Comparison of ENCODE assay signal across 1 cellular context in the genomic region with DNA sequence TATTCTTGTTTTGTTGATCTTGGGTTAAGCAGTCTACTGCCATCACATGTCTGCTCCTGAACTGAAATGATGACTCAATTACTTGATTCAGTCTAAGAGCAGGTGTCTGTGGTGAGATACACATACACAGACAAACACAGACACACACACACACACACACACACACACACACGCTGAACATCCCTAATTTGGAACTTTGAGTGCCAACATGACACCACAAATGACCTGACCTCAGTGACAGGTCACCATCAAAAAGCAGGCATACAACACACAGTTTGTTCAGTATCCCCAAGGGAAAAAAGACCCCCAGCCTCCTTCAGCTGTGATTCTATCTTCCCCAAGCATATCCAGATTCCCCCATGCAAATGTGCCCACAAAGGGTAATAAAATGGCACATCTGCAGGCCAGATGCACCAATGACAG.
TF ChIP-seq lines count a peak whose summit lies in the region.

No MANE protein-coding gene starts in this region.

TF ChIP-seq in HEK293, 187 proteins besides CTCF, POLR2A, EP300 and RAD21 (continued from another document):
- TF ChIP-seq, protein P1, sequence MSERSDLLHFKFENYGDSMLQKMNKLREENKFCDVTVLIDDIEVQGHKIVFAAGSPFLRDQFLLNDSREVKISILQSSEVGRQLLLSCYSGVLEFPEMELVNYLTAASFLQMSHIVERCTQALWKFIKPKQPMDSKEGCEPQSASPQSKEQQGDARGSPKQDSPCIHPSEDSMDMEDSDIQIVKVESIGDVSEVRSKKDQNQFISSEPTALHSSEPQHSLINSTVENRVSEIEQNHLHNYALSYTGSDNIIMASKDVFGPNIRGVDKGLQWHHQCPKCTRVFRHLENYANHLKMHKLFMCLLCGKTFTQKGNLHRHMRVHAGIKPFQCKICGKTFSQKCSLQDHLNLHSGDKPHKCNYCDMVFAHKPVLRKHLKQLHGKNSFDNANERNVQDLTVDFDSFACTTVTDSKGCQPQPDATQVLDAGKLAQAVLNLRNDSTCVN (tag by site-specific recombination; optimal IDR thresholded peaks at IDR 0.05): no peak
- TF ChIP-seq SETDB1 (IDR thresholded peaks at IDR 0.05; ENCODE audit: insufficient read length, low read length): no peak
- TF ChIP-seq ZNF837 (tag by site-specific recombination; IDR thresholded peaks at IDR 0.05): no peak
- TF ChIP-seq, protein P2, sequence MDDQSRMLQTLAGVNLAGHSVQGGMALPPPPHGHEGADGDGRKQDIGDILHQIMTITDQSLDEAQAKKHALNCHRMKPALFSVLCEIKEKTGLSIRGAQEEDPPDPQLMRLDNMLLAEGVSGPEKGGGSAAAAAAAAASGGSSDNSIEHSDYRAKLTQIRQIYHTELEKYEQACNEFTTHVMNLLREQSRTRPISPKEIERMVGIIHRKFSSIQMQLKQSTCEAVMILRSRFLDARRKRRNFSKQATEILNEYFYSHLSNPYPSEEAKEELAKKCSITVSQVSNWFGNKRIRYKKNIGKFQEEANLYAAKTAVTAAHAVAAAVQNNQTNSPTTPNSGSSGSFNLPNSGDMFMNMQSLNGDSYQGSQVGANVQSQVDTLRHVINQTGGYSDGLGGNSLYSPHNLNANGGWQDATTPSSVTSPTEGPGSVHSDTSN (CRISPR knock-in tag; IDR thresholded peaks at IDR 0.05): no peak
- TF ChIP-seq RBAK (tag by site-specific recombination; IDR thresholded peaks at IDR 0.05): 0 out of 2 replicates have a peak, but pooled peaks have one; percentile 50
- no peak for TF ChIP-seq ZNF654 (tag by site-specific recombination; IDR thresholded peaks at IDR 0.05; ENCODE audit: low read depth)
- no peak for TF ChIP-seq ZEB2 (tag by site-specific recombination; IDR thresholded peaks at IDR 0.05)
- no peak for TF ChIP-seq ZNF202 (tag by site-specific recombination; IDR thresholded peaks at IDR 0.05; ENCODE audit: borderline replicate concordance)
- no peak for TF ChIP-seq ZNF292 (tag by site-specific recombination; IDR thresholded peaks at IDR 0.05; ENCODE audit: borderline replicate concordance, low read depth)
- TF ChIP-seq SP3 (tag by site-specific recombination; IDR thresholded peaks at IDR 0.05): no peak
- no peak for TF ChIP-seq ZNF24 (tag by site-specific recombination; IDR thresholded peaks at IDR 0.05)
- TF ChIP-seq, protein P3, sequence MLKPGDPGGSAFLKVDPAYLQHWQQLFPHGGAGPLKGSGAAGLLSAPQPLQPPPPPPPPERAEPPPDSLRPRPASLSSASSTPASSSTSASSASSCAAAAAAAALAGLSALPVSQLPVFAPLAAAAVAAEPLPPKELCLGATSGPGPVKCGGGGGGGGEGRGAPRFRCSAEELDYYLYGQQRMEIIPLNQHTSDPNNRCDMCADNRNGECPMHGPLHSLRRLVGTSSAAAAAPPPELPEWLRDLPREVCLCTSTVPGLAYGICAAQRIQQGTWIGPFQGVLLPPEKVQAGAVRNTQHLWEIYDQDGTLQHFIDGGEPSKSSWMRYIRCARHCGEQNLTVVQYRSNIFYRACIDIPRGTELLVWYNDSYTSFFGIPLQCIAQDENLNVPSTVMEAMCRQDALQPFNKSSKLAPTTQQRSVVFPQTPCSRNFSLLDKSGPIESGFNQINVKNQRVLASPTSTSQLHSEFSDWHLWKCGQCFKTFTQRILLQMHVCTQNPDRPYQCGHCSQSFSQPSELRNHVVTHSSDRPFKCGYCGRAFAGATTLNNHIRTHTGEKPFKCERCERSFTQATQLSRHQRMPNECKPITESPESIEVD (tag by site-specific recombination; IDR thresholded peaks at IDR 0.05): no peak
- peak; percentile 30; the same call in 1 of the 2 replicates for TF ChIP-seq ZBTB20 (tag by site-specific recombination; IDR thresholded peaks at IDR 0.05)
- TF ChIP-seq, protein P4, sequence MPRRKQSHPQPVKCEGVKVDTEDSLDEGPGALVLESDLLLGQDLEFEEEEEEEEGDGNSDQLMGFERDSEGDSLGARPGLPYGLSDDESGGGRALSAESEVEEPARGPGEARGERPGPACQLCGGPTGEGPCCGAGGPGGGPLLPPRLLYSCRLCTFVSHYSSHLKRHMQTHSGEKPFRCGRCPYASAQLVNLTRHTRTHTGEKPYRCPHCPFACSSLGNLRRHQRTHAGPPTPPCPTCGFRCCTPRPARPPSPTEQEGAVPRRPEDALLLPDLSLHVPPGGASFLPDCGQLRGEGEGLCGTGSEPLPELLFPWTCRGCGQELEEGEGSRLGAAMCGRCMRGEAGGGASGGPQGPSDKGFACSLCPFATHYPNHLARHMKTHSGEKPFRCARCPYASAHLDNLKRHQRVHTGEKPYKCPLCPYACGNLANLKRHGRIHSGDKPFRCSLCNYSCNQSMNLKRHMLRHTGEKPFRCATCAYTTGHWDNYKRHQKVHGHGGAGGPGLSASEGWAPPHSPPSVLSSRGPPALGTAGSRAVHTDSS (tag by site-specific recombination; IDR thresholded peaks at IDR 0.05): no peak
- TF ChIP-seq ZNF121 (tag by site-specific recombination; IDR thresholded peaks at IDR 0.05): no peak
- TF ChIP-seq EGR2 (tag by site-specific recombination; IDR thresholded peaks at IDR 0.05; ENCODE audit: low read depth): no peak
- no peak for TF ChIP-seq ZNF791 (tag by site-specific recombination; IDR thresholded peaks at IDR 0.05)
- TF ChIP-seq ZNF561 (tag by site-specific recombination; IDR thresholded peaks at IDR 0.05; ENCODE audit: borderline replicate concordance): no peak
